Comparison of ENCODE assay signal across 10 cellular contexts in genomic region chr1:59266180-59266926, GRCh38. TPM values are rescaled to one million over a fixed set of nuclear protein-coding genes. Genes with fewer than 3 reads are reported as not detected.
DNase-seq lines count a peak whose midpoint lies in the region; ATAC-seq, FAIRE-seq and TF ChIP-seq lines count a peak whose summit lies in the region.
"Had no signal": no experiment of that assay in that cellular context is flagged by ENCODE, and none has a peak within 500 bp of the region (broad histone marks: within the 10 kb centered on the region; RNA-seq: fewer than 3 reads in every experiment).

No MANE protein-coding gene starts in this region.

- H3K36me3 Mint-ChIP-seq in chondrocyte (ENCODE audit: low read depth), result no peaks in the 10 kb centered on the region
- H3K36me3 Mint-ChIP-seq in type B pancreatic cell, result no peaks in the 10 kb centered on the region

- H3K4me2 ChIP-seq in HepG2 (ENCODE audit: low read depth, low read length), result no peak overlapping the region

- no peak for TF ChIP-seq RAD21 in HepG2 (CRISPR knock-in tag; IDR thresholded peaks at IDR 0.05)

- no peak for FAIRE-seq in HepG2 (lab: Jason Lieb, UNC)
- FAIRE-seq: kidney had no signal

- H3K27ac ChIP-seq in right lobe of liver (no peak overlapping the region), HepG2 (ENCODE audit: extremely low read length, insufficient read depth, low read length) (no peak overlapping the region), aorta (ENCODE audit: low read depth in 1 of 2, low read length in 2 of 2) (peak overlapping the region; percentile 3 to 19)
- H3K27ac ChIP-seq: dorsolateral prefrontal cortex had no signal

- H3K9me3 Mint-ChIP-seq in chondrocyte (ENCODE audit: low read depth) (peaks cover 7% of the 10 kb centered on the region), type B pancreatic cell (peaks cover 5% of the 10 kb centered on the region)

- no peak for TF ChIP-seq CTCF in right lobe of liver (IDR thresholded peaks at IDR 0.05)
- TF ChIP-seq CTCF in HepG2 (CRISPR knock-in tag; IDR thresholded peaks at IDR 0.05), result no peak
- TF ChIP-seq CTCF in chondrocyte (IDR thresholded peaks at IDR 0.05), result no peak
- TF ChIP-seq CTCF in type B pancreatic cell (conservative IDR thresholded peaks at IDR 0.05), result no peak

- H3K4me3 ChIP-seq in right lobe of liver, result no peak overlapping the region
- H3K4me3 ChIP-seq in HepG2 (replicated peaks in 1 of 3; ENCODE audit: insufficient read depth in 1 of 3, low read depth in 2 of 3, low read length in 3 of 3), result no peak overlapping the region
- H3K4me3 ChIP-seq in aorta (ENCODE audit: low read length in 2 of 2), result no peak overlapping the region
- H3K4me3 ChIP-seq: dorsolateral prefrontal cortex had no signal

- H3K27ac Mint-ChIP-seq in chondrocyte (ENCODE audit: unreplicated experiment), result no peak overlapping the region
- no peak overlapping the region for H3K27ac Mint-ChIP-seq in type B pancreatic cell

- H3K4me1 Mint-ChIP-seq in chondrocyte (ENCODE audit: low read depth), result peaks cover 11% of the 10 kb centered on the region
- H3K4me1 Mint-ChIP-seq in type B pancreatic cell (ENCODE audit: unreplicated experiment), result peaks cover under 1% of the 10 kb centered on the region

- 73% methylated on average over 4 of the region's 4 CpGs for WGBS in right lobe of liver (ENCODE audit: insufficient coverage, low coverage, low lambda C conversion rate, missing lambda C conversion rate)
- WGBS in HepG2 (ENCODE audit: low lambda C conversion rate), result 53% methylated on average over 4 of the region's 4 CpGs
- 31 to 50% methylated on average over 4 of the region's 4 CpGs for WGBS in aorta, 2 donors

- peak; percentile 21 to 75 (median 54) for ATAC-seq in right lobe of liver
- ATAC-seq in HepG2, result no peak
- peak; percentile 70 for ATAC-seq in HG02943 (IDR thresholded peaks at IDR 0.05; ENCODE audit: low read depth, unreplicated experiment)
- peak; percentile 37 for ATAC-seq in aorta (ENCODE audit: low FRiP score)

- H3K27me3 Mint-ChIP-seq in chondrocyte (ENCODE audit: low read depth) (no peaks in the 10 kb centered on the region), type B pancreatic cell (no peaks in the 10 kb centered on the region)

- H3K9ac ChIP-seq in HepG2 (ENCODE audit: insufficient read depth, low read depth, low read length), result no peak overlapping the region

- TF ChIP-seq POLR2A in right lobe of liver (IDR thresholded peaks at IDR 0.05), result no peak
- no peak for TF ChIP-seq POLR2A in HepG2 (IDR thresholded peaks at IDR 0.05; ENCODE audit: insufficient read depth in 1 of 2, low read depth in 2 of 2, low read length in 2 of 2)

- intact Hi-C loops in right lobe of liver (cut with DNase I), result no loop called here
- intact Hi-C loops in HepG2 (cut with micrococcal nuclease; ENCODE audit: unreplicated experiment), result no loop called here
- intact Hi-C loops in aorta (cut with DNase I), result no loop called here

- DNase-seq in right lobe of liver (no peak), HepG2 (ENCODE audit: low spot score) (no peak), NOMO-1 treated with dmso at 0.1 percent for 144 hours (lab: John Stamatoyannopoulos, UW; ENCODE audit: unreplicated experiment) (peak; percentile 52), aorta (no peak), chondrocyte (ENCODE audit: low spot score) (no peak), type B pancreatic cell (ENCODE audit: extremely low spot score, unreplicated experiment) (no peak)
- no peak for DNase-seq in activated CD8-positive, alpha-beta memory T cell treated with anti-CD3 and anti-CD28 coated beads for 24 hours
- DNase-seq: dorsolateral prefrontal cortex, kidney had no signal

- no peaks in the 10 kb centered on the region for H3K9me3 ChIP-seq in right lobe of liver
- H3K9me3 ChIP-seq in HepG2 (ENCODE audit: low read length), result no peaks in the 10 kb centered on the region
- H3K9me3 ChIP-seq in aorta (ENCODE audit: control insufficient read depth, low read length), result no peaks in the 10 kb centered on the region

- CTCF ChIA-PET in HepG2 (lab: Yijun Ruan, JAX; ENCODE audit: low intra/inter-chr PET ratio, low total read pairs), result no interaction called here

- no peak overlapping the region for H3K4me3 Mint-ChIP-seq in chondrocyte (ENCODE audit: unreplicated experiment)
- H3K4me3 Mint-ChIP-seq in type B pancreatic cell, result no peak overlapping the region

- no peaks in the 10 kb centered on the region for H4K20me1 ChIP-seq in HepG2 (ENCODE audit: insufficient read depth, low read length)

- H2AFZ ChIP-seq in HepG2 (ENCODE audit: low read length), result no peak overlapping the region

- H3K79me2 ChIP-seq in HepG2 (ENCODE audit: insufficient read depth, low read length), result no peaks in the 10 kb centered on the region

- no peaks in the 10 kb centered on the region for H3K4me1 ChIP-seq in right lobe of liver
- H3K4me1 ChIP-seq in HepG2 (ENCODE audit: insufficient read depth, low read length), result no peaks in the 10 kb centered on the region
- peaks cover 5 to 10% of the 10 kb centered on the region in 2 donors for H3K4me1 ChIP-seq in aorta (ENCODE audit: control insufficient read depth in 1 of 2, insufficient read depth in 2 of 2, low read length in 2 of 2)

- no TSS peak for BruUV-seq in HepG2 (replicated peaks; lab: Mats Ljungman, UMichigan)

- H3K36me3 ChIP-seq in right lobe of liver (no peaks in the 10 kb centered on the region), HepG2 (replicated peaks in 1 of 2; ENCODE audit: control insufficient read depth in 1 of 2, insufficient read depth in 2 of 2, low read length in 2 of 2) (no peaks in the 10 kb centered on the region), aorta (ENCODE audit: control insufficient read depth in 1 of 2, insufficient read depth in 2 of 2, low read length in 1 of 2) (no peaks in the 10 kb centered on the region)

- POLR2A ChIA-PET in HepG2 (lab: Yijun Ruan, JAX), result no interaction called here

- in situ Hi-C loops in HepG2 (cut with HindIII; ENCODE audit: extremely low pct_ligation_motif_present, low pct_unique_long_range_greater_than_20kb), result no loop called here

- H3K27me3 ChIP-seq in right lobe of liver, result no peaks in the 10 kb centered on the region
- H3K27me3 ChIP-seq in HepG2 (ENCODE audit: control insufficient read depth in 1 of 2, insufficient read depth in 2 of 2, low read length in 2 of 2), result peaks cover 0 to 16% of the 10 kb centered on the region in 2 experiments; a peak in 1 of 5 replicates
- H3K27me3 ChIP-seq in aorta (ENCODE audit: control insufficient read depth in 1 of 2, insufficient read depth in 2 of 2, low read length in 1 of 2), result no peaks in the 10 kb centered on the region

- no peak for TF ChIP-seq EP300 in HepG2 (IDR thresholded peaks at IDR 0.05; ENCODE audit: low read depth in 2 of 2, low read length in 2 of 2)
- TF ChIP-seq EP300 in HepG2 (CRISPR knock-in tag; IDR thresholded peaks at IDR 0.05; ENCODE audit: borderline replicate concordance), result no peak

TF ChIP-seq in HepG2, 621 proteins besides CTCF, POLR2A, EP300 and RAD21 (continues in another document):
- TF ChIP-seq PAX8 (CRISPR knock-in tag; IDR thresholded peaks at IDR 0.05; ENCODE audit: borderline replicate concordance), result no peak
- TF ChIP-seq ZNF121 (CRISPR knock-in tag; IDR thresholded peaks at IDR 0.05), result no peak
- TF ChIP-seq RELA (CRISPR knock-in tag; IDR thresholded peaks at IDR 0.05), result no peak
- no peak for TF ChIP-seq DNMT1 (CRISPR knock-in tag; IDR thresholded peaks at IDR 0.05)
- TF ChIP-seq ZBTB1 (CRISPR knock-in tag; IDR thresholded peaks at IDR 0.05; ENCODE audit: borderline replicate concordance), result no peak
- TF ChIP-seq MBD4 (IDR thresholded peaks at IDR 0.05; ENCODE audit: borderline replicate concordance, low read length), result no peak
- no peak for TF ChIP-seq PCBP2 (optimal IDR thresholded peaks at IDR 0.05; ENCODE audit: low read depth, low read length, poor library complexity, severe bottlenecking)
- no peak for TF ChIP-seq HOXA5 (CRISPR knock-in tag; IDR thresholded peaks at IDR 0.05)
- TF ChIP-seq SRSF4 (IDR thresholded peaks at IDR 0.05; ENCODE audit: low read depth, low read length, poor library complexity, severe bottlenecking), result no peak
- TF ChIP-seq ZSCAN30 (CRISPR knock-in tag; IDR thresholded peaks at IDR 0.05), result no peak
- TF ChIP-seq TBX3 (IDR thresholded peaks at IDR 0.05; ENCODE audit: borderline replicate concordance), result no peak
- no peak for TF ChIP-seq ADNP (CRISPR knock-in tag; IDR thresholded peaks at IDR 0.05)
- TF ChIP-seq RFX5 (IDR thresholded peaks at IDR 0.05; ENCODE audit: low read depth, low read length), result no peak
- no peak for TF ChIP-seq NFKBIZ (CRISPR knock-in tag; IDR thresholded peaks at IDR 0.05)

RNA-seq across cellular contexts. Expression of gene FGGY, which starts 30.5 kb away (rescaled TPM):
- total RNA-seq in right lobe of liver, result 10 to 100 TPM; 45.5 to 84.2 (median 58.7) TPM
- 15.7 and 20.0 TPM in 2 replicates for total RNA-seq in HepG2 (2016; rRNA removed; fragmentation: Illumina TruSeq; extraction: Trizol)
- 59.4 and 62.1 TPM in 2 replicates for total RNA-seq in HepG2 (2016; cell fraction: cytosol; rRNA removed; fragmentation: Illumina TruSeq; extraction: Trizol; ENCODE audit: low read depth)
- total RNA-seq in HepG2 (2016; cell fraction: insoluble cytoplasmic fraction; rRNA removed; fragmentation: Illumina TruSeq; extraction: Trizol), result 16.5 and 19.6 TPM in 2 replicates
- total RNA-seq in HepG2 (2016; cell fraction: membrane; rRNA removed; fragmentation: Illumina TruSeq; extraction: Trizol), result 19.5 and 21.4 TPM in 2 replicates
- 16.9 and 19.5 TPM in 2 replicates for total RNA-seq in HepG2 (2016; cell fraction: nucleus; rRNA removed; fragmentation: Illumina TruSeq; extraction: Trizol)
- polyA plus RNA-seq in HepG2 (2011; rRNA removed), result 25.6 and 27.5 TPM in 2 replicates
- 26.7 and 28.9 TPM in 2 replicates for polyA plus RNA-seq in HepG2 (2011; cell fraction: cytosol; rRNA removed)
- polyA plus RNA-seq in HepG2 (2011; cell fraction: nucleus; rRNA removed), result 13.2 and 13.8 TPM in 2 replicates
- polyA plus RNA-seq in HepG2 (2012), result 19.3 and 23.4 TPM in 2 replicates
- 6.2 and 8.4 TPM in 2 replicates for polyA plus RNA-seq in HepG2 (2016; cell fraction: cytosol; fragmentation: Illumina TruSeq; extraction: Trizol; ENCODE audit: low read depth)
- 13.0 and 14.8 TPM in 2 replicates for polyA plus RNA-seq in HepG2 (2016; cell fraction: insoluble cytoplasmic fraction; fragmentation: Illumina TruSeq; extraction: Trizol; ENCODE audit: low read depth)
- 9.0 and 11.2 TPM in 2 replicates for polyA plus RNA-seq in HepG2 (2016; cell fraction: membrane; fragmentation: Illumina TruSeq; extraction: Trizol; ENCODE audit: low read depth)
- polyA plus RNA-seq in HepG2 (2016; cell fraction: nucleus; fragmentation: Illumina TruSeq; extraction: Trizol; ENCODE audit: insufficient read depth, low read depth), result 7.0 and 8.3 TPM in 2 replicates
- 11.3 and 53.1 TPM in 2 replicates for polyA minus RNA-seq in HepG2 (2011; rRNA and poly(A)+ RNA removed; ENCODE audit: low replicate concordance)
- polyA minus RNA-seq in HepG2 (2011; cell fraction: cytosol; rRNA and poly(A)+ RNA removed), result 9.6 and 14.5 TPM in 2 replicates
- 62.8 and 75.2 TPM in 2 replicates for polyA minus RNA-seq in HepG2 (2011; cell fraction: nucleus; rRNA and poly(A)+ RNA removed)
- 10 to 100 TPM; 17.3 to 25.1 TPM for total RNA-seq in aorta
- 1 to 10 TPM; 5.3 to 6.6 TPM for polyA plus RNA-seq in aorta
- 9.0 to 13.6 TPM (median 10.6 TPM) in 3 replicates for total RNA-seq in chondrocyte
- 12.6 and 18.8 TPM in 2 replicates for total RNA-seq in type B pancreatic cell (ENCODE audit: low replicate concordance)

Comparison
In these comparisons a context has a peak if more than half of its experiments do, and no peak if none do; other contexts are left out.
1. H3K27ac ChIP-seq: peak in aorta (2 of 2); none in right lobe of liver (0 of 3) and HepG2 (single experiment).